In the genomic region with DNA sequence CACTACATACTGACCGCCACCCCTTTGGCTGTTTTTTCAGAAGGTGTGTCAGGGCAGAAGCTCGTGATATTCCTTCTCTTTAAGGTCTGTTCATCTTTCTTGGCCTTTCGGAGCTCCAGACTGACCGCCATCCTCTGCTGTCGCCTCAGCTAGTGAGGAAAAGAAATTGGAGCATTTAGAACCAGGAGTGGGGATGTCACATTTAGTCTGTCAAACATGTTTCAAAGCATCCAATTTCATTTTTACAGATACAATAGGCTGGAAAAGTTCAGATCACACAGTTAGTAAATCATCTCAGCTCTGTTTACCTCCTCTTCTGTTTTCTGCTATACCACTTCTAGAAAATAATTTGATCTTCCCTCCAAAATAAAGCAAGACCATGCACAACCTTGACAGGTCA, we compare ENCODE assay signal across 35 cellular contexts. TPM values are rescaled to one million over a fixed set of nuclear protein-coding genes. Genes with fewer than 3 reads are reported as not detected.
"Had no signal": no experiment of that assay in that cellular context is flagged by ENCODE, and none has a peak within 500 bp of the region (broad histone marks: within the 10 kb centered on the region; RNA-seq: fewer than 3 reads in every experiment).

No MANE protein-coding gene starts in this region.

- H3K4me3 ChIP-seq: colonic mucosa, gastrocnemius medialis, heart right ventricle had no signal

- H3K27ac ChIP-seq: brain microvascular endothelial cell, colonic mucosa, gastrocnemius medialis, heart right ventricle had no signal

- H3K36me3 Mint-ChIP-seq: activated naive CD4-positive, alpha-beta T cell treated with anti-CD3 and anti-CD28 coated beads, Interleukin-2, amount 10 ng/mL, durations not matched to agents 7 days and 5 days; activated naive CD8-positive, alpha-beta T cell treated with anti-CD3 and anti-CD28 coated beads, Interleukin-2, amount 10 ng/mL, durations not matched to agents 7 days and 5 days had no signal

- H3K27ac Mint-ChIP-seq: activated CD4-positive, alpha-beta memory T cell treated with anti-CD3 and anti-CD28 coated beads for 36 hours; activated CD4-positive, alpha-beta T cell treated with anti-CD3 and anti-CD28 coated beads for 36 hours; activated CD4-positive, alpha-beta T cell treated with anti-CD3 and anti-CD28 coated beads, Interleukin-2, amount 10 ng/mL, durations not matched to agents 24 days and 14 days; activated CD8-positive, alpha-beta memory T cell treated with anti-CD3 and anti-CD28 coated beads, Interleukin-2, amount 10 ng/mL, durations not matched to agents 7 days and 5 days; activated CD8-positive, alpha-beta T cell treated with anti-CD3 and anti-CD28 coated beads, Interleukin-2, amount 10 ng/mL, durations not matched to agents 7 days and 5 days; activated naive CD4-positive, alpha-beta T cell treated with anti-CD3 and anti-CD28 coated beads, Interleukin-2, amount 10 ng/mL, durations not matched to agents 7 days and 5 days; activated naive CD4-positive, alpha-beta T cell treated with anti-CD3 and anti-CD28 coated beads, Interleukin-2, amount 50 U/mL, for 72 hours; activated naive CD8-positive, alpha-beta T cell treated with anti-CD3 and anti-CD28 coated beads, Interleukin-2, amount 10 ng/mL, durations not matched to agents 7 days and 5 days; activated T-helper 1 cell treated with anti-CD3 and anti-CD28 coated beads, Interleukin-12 subunit alpha, Interleukin-12 subunit beta, Interleukin-2, Interleukin-4 antibody, amounts not matched to agents 30 ng/mL and 10 ng/mL and 1 ng/mL, durations not matched to agents 14 hours and 24 hours and 36 hours; activated T-helper 2 cell treated with anti-CD3 and anti-CD28 coated beads, Interferon-gamma antibody, Interleukin-2, Interleukin-4, amounts not matched to agents 10 μg/mL and 5 μg/mL and 100 μg/mL, durations not matched to agents 14 hours and 24 hours and 36 hours; T-helper 17 cell; T-helper 2 cell treated with Interferon-gamma antibody and Interleukin-4, amounts not matched to agents 5 μg/mL and 100 μg/mL, for 36 hours had no signal

- H3K4me3 Mint-ChIP-seq: activated CD4-positive, alpha-beta memory T cell treated with anti-CD3 and anti-CD28 coated beads for 36 hours; activated CD4-positive, alpha-beta T cell treated with anti-CD3 and anti-CD28 coated beads for 36 hours; activated CD4-positive, alpha-beta T cell treated with anti-CD3 and anti-CD28 coated beads, Interleukin-2, amount 10 ng/mL, durations not matched to agents 24 days and 14 days; activated CD8-positive, alpha-beta memory T cell treated with anti-CD3 and anti-CD28 coated beads, Interleukin-2, amount 10 ng/mL, durations not matched to agents 7 days and 5 days; activated CD8-positive, alpha-beta T cell treated with anti-CD3 and anti-CD28 coated beads, Interleukin-2, amount 10 ng/mL, durations not matched to agents 7 days and 5 days; activated naive CD4-positive, alpha-beta T cell treated with anti-CD3 and anti-CD28 coated beads, Interleukin-2, amount 10 ng/mL, durations not matched to agents 7 days and 5 days; activated naive CD8-positive, alpha-beta T cell treated with anti-CD3 and anti-CD28 coated beads, Interleukin-2, amount 10 ng/mL, durations not matched to agents 7 days and 5 days; activated T-helper 1 cell treated with anti-CD3 and anti-CD28 coated beads, Interleukin-12 subunit alpha, Interleukin-12 subunit beta, Interleukin-2, Interleukin-4 antibody, amounts not matched to agents 30 ng/mL and 10 ng/mL and 1 ng/mL, durations not matched to agents 14 hours and 24 hours and 36 hours; T-helper 17 cell; T-helper 2 cell treated with Interferon-gamma antibody and Interleukin-4, amounts not matched to agents 5 μg/mL and 100 μg/mL, for 36 hours had no signal

- H3K27me3 Mint-ChIP-seq: activated CD4-positive, alpha-beta T cell treated with anti-CD3 and anti-CD28 coated beads for 36 hours; activated CD4-positive, alpha-beta T cell treated with anti-CD3 and anti-CD28 coated beads, Interleukin-2, amount 10 ng/mL, durations not matched to agents 24 days and 14 days had no signal

- ATAC-seq: activated CD4-positive, alpha-beta T cell treated with anti-CD3 and anti-CD28 coated beads for 36 hours; activated CD8-positive, alpha-beta memory T cell treated with anti-CD3 and anti-CD28 coated beads, Interleukin-2, amount 10 ng/mL, durations not matched to agents 7 days and 5 days; activated CD8-positive, alpha-beta T cell treated with anti-CD3 and anti-CD28 coated beads, Interleukin-2, amount 10 ng/mL, durations not matched to agents 7 days and 5 days; activated naive CD4-positive, alpha-beta T cell treated with anti-CD3 and anti-CD28 coated beads, Interleukin-2, amount 50 U/mL, for 72 hours; esophagus mucosa; foreskin keratinocyte; gastrocnemius medialis; heart right ventricle; T-helper 17 cell had no signal

- H3K4me1 Mint-ChIP-seq: activated CD4-positive, alpha-beta T cell treated with anti-CD3 and anti-CD28 coated beads for 36 hours; activated CD4-positive, alpha-beta T cell treated with anti-CD3 and anti-CD28 coated beads, Interleukin-2, amount 10 ng/mL, durations not matched to agents 24 days and 14 days; activated CD8-positive, alpha-beta memory T cell treated with anti-CD3 and anti-CD28 coated beads, Interleukin-2, amount 10 ng/mL, durations not matched to agents 7 days and 5 days; activated naive CD4-positive, alpha-beta T cell treated with anti-CD3 and anti-CD28 coated beads, Interleukin-2, amount 10 ng/mL, durations not matched to agents 7 days and 5 days; activated naive CD8-positive, alpha-beta T cell treated with anti-CD3 and anti-CD28 coated beads, Interleukin-2, amount 10 ng/mL, durations not matched to agents 7 days and 5 days; T-helper 17 cell had no signal

- H3K27me3 ChIP-seq: brain microvascular endothelial cell, colonic mucosa, foreskin keratinocyte, gastrocnemius medialis, heart right ventricle had no signal

- H3K9me3 ChIP-seq: colonic mucosa, gastrocnemius medialis had no signal

- H3K4me1 ChIP-seq: colonic mucosa, gastrocnemius medialis, heart right ventricle had no signal

- DNase-seq: activated CD4-positive, alpha-beta memory T cell treated with anti-CD3 and anti-CD28 coated beads for 36 hours; activated CD4-positive, alpha-beta T cell treated with anti-CD3 and anti-CD28 coated beads for 36 hours; activated CD4-positive, alpha-beta T cell treated with anti-CD3 and anti-CD28 coated beads, Interleukin-2, amount 10 ng/mL, durations not matched to agents 24 days and 14 days; activated CD4-positive, CD25-positive, alpha-beta regulatory T cell; activated CD4-positive, CD25-positive, alpha-beta regulatory T cell treated with anti-CD3 and anti-CD28 coated beads, Interleukin-2, amount 50 U/mL, for 72 hours; activated CD8-positive, alpha-beta memory T cell treated with anti-CD3 and anti-CD28 coated beads, Interleukin-2, amount 10 ng/mL, durations not matched to agents 7 days and 5 days; activated CD8-positive, alpha-beta memory T cell treated with anti-CD3 and anti-CD28 coated beads, Interleukin-2, amount 50 U/mL, for 4 hours; activated CD8-positive, alpha-beta T cell treated with anti-CD3 and anti-CD28 coated beads, Interleukin-2, amount 10 ng/mL, durations not matched to agents 7 days and 5 days; activated effector memory CD4-positive, alpha-beta T cell treated with anti-CD3 and anti-CD28 coated beads, Interleukin-2, amount 50 U/mL, for 16 hours; activated naive CD4-positive, alpha-beta T cell treated with anti-CD3 and anti-CD28 coated beads, Interleukin-2, amount 10 ng/mL, durations not matched to agents 7 days and 5 days; activated naive CD8-positive, alpha-beta T cell treated with anti-CD3 and anti-CD28 coated beads, Interleukin-2, amount 10 ng/mL, durations not matched to agents 7 days and 5 days; activated T-cell treated with anti-CD3 and anti-CD28 coated beads, Interleukin-2, amount 50 U/mL, for 1 hour; activated T-cell treated with anti-CD3 and anti-CD28 coated beads, Interleukin-2, amount 50 U/mL, for 48 hours; anterior cingulate cortex; brain microvascular endothelial cell; caudate nucleus; colonic mucosa; effector CD8-positive, alpha-beta T cell; foreskin keratinocyte; gastrocnemius medialis; heart right ventricle; T-helper 1 cell; T-helper 17 cell; T1000 had no signal

- H3K36me3 ChIP-seq: brain microvascular endothelial cell, colonic mucosa, gastrocnemius medialis, heart right ventricle had no signal

RNA-seq across cellular contexts. Expression of a gene that starts 4.8 kb away (rescaled TPM):
- total RNA-seq: activated CD4-positive, alpha-beta memory T cell treated with anti-CD3 and anti-CD28 coated beads for 36 hours; activated CD4-positive, alpha-beta T cell treated with anti-CD3 and anti-CD28 coated beads for 36 hours; activated CD4-positive, alpha-beta T cell treated with anti-CD3 and anti-CD28 coated beads, Interleukin-2, amount 10 ng/mL, durations not matched to agents 24 days and 14 days; activated CD8-positive, alpha-beta memory T cell treated with anti-CD3 and anti-CD28 coated beads for 36 hours; activated CD8-positive, alpha-beta memory T cell treated with anti-CD3 and anti-CD28 coated beads, Interleukin-2, amount 10 ng/mL, durations not matched to agents 7 days and 5 days; activated CD8-positive, alpha-beta T cell treated with anti-CD3 and anti-CD28 coated beads, Interleukin-2, amount 10 ng/mL, durations not matched to agents 7 days and 5 days; activated naive CD8-positive, alpha-beta T cell treated with anti-CD3 and anti-CD28 coated beads, Interleukin-2, amount 10 ng/mL, durations not matched to agents 7 days and 5 days; activated T-helper 1 cell treated with anti-CD3 and anti-CD28 coated beads, Interleukin-12 subunit alpha, Interleukin-12 subunit beta, Interleukin-2, Interleukin-4 antibody, amounts not matched to agents 30 ng/mL and 10 ng/mL and 1 ng/mL, durations not matched to agents 14 hours and 24 hours and 36 hours; activated T-helper 2 cell treated with anti-CD3 and anti-CD28 coated beads, Interferon-gamma antibody, Interleukin-2, Interleukin-4, amounts not matched to agents 10 μg/mL and 5 μg/mL and 100 μg/mL, durations not matched to agents 14 hours and 24 hours and 36 hours; astrocyte; dermis microvascular lymphatic vessel endothelial cell; endothelial cell of umbilical vein; epithelial cell of proximal tubule; foreskin keratinocyte; gastrocnemius medialis; glomerular endothelial cell; heart right ventricle; T-helper 17 cell had no signal
- polyA plus RNA-seq: endothelial cell of umbilical vein had no signal
